In genomic region chr12:101763246-101763931, GRCh38 we compare ENCODE assay signal across 1 cellular context.
TF ChIP-seq lines count a peak whose summit lies in the region.

No MANE protein-coding gene starts in this region.

TF ChIP-seq in K562, 482 proteins besides CTCF, POLR2A, EP300 and RAD21:
- TF ChIP-seq KLF16 (IDR thresholded peaks at IDR 0.05) (no peak), ZNF354B (CRISPR knock-in tag; IDR thresholded peaks at IDR 0.05) (no peak), ETS1 (conservative IDR thresholded peaks at IDR 0.05; ENCODE audit: control insufficient read depth, low read depth, low read length) (no peak), TGIF2 (CRISPR knock-in tag; IDR thresholded peaks at IDR 0.05) (no peak), PATZ1 (CRISPR knock-in tag; IDR thresholded peaks at IDR 0.05; ENCODE audit: borderline replicate concordance) (no peak), XRCC3 (IDR thresholded peaks at IDR 0.05) (no peak), LCOR (CRISPR knock-in tag; IDR thresholded peaks at IDR 0.05) (no peak)
- TF ChIP-seq, protein P1, sequence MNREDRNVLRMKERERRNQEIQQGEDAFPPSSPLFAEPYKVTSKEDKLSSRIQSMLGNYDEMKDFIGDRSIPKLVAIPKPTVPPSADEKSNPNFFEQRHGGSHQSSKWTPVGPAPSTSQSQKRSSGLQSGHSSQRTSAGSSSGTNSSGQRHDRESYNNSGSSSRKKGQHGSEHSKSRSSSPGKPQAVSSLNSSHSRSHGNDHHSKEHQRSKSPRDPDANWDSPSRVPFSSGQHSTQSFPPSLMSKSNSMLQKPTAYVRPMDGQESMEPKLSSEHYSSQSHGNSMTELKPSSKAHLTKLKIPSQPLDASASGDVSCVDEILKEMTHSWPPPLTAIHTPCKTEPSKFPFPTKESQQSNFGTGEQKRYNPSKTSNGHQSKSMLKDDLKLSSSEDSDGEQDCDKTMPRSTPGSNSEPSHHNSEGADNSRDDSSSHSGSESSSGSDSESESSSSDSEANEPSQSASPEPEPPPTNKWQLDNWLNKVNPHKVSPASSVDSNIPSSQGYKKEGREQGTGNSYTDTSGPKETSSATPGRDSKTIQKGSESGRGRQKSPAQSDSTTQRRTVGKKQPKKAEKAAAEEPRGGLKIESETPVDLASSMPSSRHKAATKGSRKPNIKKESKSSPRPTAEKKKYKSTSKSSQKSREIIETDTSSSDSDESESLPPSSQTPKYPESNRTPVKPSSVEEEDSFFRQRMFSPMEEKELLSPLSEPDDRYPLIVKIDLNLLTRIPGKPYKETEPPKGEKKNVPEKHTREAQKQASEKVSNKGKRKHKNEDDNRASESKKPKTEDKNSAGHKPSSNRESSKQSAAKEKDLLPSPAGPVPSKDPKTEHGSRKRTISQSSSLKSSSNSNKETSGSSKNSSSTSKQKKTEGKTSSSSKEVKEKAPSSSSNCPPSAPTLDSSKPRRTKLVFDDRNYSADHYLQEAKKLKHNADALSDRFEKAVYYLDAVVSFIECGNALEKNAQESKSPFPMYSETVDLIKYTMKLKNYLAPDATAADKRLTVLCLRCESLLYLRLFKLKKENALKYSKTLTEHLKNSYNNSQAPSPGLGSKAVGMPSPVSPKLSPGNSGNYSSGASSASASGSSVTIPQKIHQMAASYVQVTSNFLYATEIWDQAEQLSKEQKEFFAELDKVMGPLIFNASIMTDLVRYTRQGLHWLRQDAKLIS (CRISPR knock-in tag; IDR thresholded peaks at IDR 0.05), result no peak
- TF ChIP-seq, protein P2, sequence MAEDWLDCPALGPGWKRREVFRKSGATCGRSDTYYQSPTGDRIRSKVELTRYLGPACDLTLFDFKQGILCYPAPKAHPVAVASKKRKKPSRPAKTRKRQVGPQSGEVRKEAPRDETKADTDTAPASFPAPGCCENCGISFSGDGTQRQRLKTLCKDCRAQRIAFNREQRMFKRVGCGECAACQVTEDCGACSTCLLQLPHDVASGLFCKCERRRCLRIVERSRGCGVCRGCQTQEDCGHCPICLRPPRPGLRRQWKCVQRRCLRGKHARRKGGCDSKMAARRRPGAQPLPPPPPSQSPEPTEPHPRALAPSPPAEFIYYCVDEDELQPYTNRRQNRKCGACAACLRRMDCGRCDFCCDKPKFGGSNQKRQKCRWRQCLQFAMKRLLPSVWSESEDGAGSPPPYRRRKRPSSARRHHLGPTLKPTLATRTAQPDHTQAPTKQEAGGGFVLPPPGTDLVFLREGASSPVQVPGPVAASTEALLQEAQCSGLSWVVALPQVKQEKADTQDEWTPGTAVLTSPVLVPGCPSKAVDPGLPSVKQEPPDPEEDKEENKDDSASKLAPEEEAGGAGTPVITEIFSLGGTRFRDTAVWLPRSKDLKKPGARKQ (CRISPR knock-in tag; IDR thresholded peaks at IDR 0.05), result no peak
